8 cellular contexts compared by ENCODE assay signal in genomic region chr12:57754411-57755193, GRCh38. TPM values are rescaled to one million over a fixed set of nuclear protein-coding genes. Genes with fewer than 3 reads are reported as not detected.
A peak's percentile ranks its signal among the peaks of the same experiment; 100 is the strongest.
DNase-seq lines count a peak whose midpoint lies in the region; ATAC-seq, FAIRE-seq and TF ChIP-seq lines count a peak whose summit lies in the region.

MARCHF9 (plus strand) TSS chr12:57755103; CDS start chr12:57755529, 426 bp downstream.

- peak; percentile 68 to 89 (median 84) for DNase-seq in CD4-positive, alpha-beta T cell
- DNase-seq in KBM-7 (peak; percentile 53), RWPE2 (ENCODE audit: low spot score) (peak; percentile 88), glomerular visceral epithelial cell (ENCODE audit: extremely low spot score) (peak; percentile 74), pancreas (peak in 5 of 6 donors; percentile 73 to 83 (median 77)), upper lobe of left lung (peak; percentile 90)
- DNase-seq in activated effector memory CD4-positive, alpha-beta T cell treated with anti-CD3 and anti-CD28 coated beads, Interleukin-2, amount 50 U/mL, for 16 hours, result peak; percentile 94

- 1% methylated on average over 29 to 41 of the region's 41 CpGs for WGBS in pancreas, 2 donors
- WGBS in upper lobe of left lung, 2 donors, result 1 to 2% methylated on average over 11 to 24 of the region's 41 CpGs

- no peak for FAIRE-seq in pancreas (lab: Jason Lieb, UNC)

- no peaks in the 10 kb centered on the region for H3K9me3 ChIP-seq in CD4-positive, alpha-beta T cell (ENCODE audit: control insufficient read depth, low read length)
- H3K9me3 ChIP-seq in RWPE2 (ENCODE audit: severe bottlenecking) (no peaks in the 10 kb centered on the region), pancreas (no peaks in the 10 kb centered on the region), upper lobe of left lung (no peaks in the 10 kb centered on the region)

- no peak for TF ChIP-seq CTCF in CD4-positive, alpha-beta T cell (IDR thresholded peaks at IDR 0.05)
- TF ChIP-seq CTCF in RWPE2 (IDR thresholded peaks at IDR 0.05; ENCODE audit: poor library complexity, severe bottlenecking) (no peak), pancreas (IDR thresholded peaks at IDR 0.05) (no peak), upper lobe of left lung (IDR thresholded peaks at IDR 0.05) (no peak)

- H3K4me3 Mint-ChIP-seq in CD4-positive, alpha-beta T cell, result peak within 1 kb of the TSS; percentile 92

- no peak for TF ChIP-seq EP300 in upper lobe of left lung (IDR thresholded peaks at IDR 0.05)

- intact Hi-C loops in CD4-positive, alpha-beta T cell (cut with DNase I, micrococcal nuclease), result loop anchor here (5.0 kb wide), 4 partner anchors 78 to 277 kb away; partner anchors contain the start of genes ARHGAP9 (in 1 of the 2), CTDSP2 (in 1 of the 2), DDIT3 (in 1 of the 2) and MBD6 (in 1 of the 2)
- intact Hi-C loops in pancreas (cut with DNase I), result no loop called here

- peaks cover 71% of the 10 kb centered on the region for H3K4me1 Mint-ChIP-seq in CD4-positive, alpha-beta T cell (ENCODE audit: low read depth)

- H3K36me3 ChIP-seq in RWPE2 (ENCODE audit: low read depth) (peaks cover 25% of the 10 kb centered on the region), pancreas (peaks cover 0 to 6% (median 0%) of the 10 kb centered on the region in 3 donors), upper lobe of left lung (peaks cover 0 to 24% (median 17%) of the 10 kb centered on the region in 4 donors)

- POLR2A ChIA-PET in CD4-positive, alpha-beta T cell (lab: Charles Lee), result interaction anchor here (0.6 to 4.1 kb wide), 6 partner anchors 9 to 186 kb away, joined by 3 to 28 read pairs (median 6); partner anchors contain the start of genes CTDSP2, EEF1AKMT3, METTL1 and OS9

- no peaks in the 10 kb centered on the region for H3K9me3 Mint-ChIP-seq in CD4-positive, alpha-beta T cell

- H3K4me1 ChIP-seq in RWPE2 (ENCODE audit: insufficient read depth, poor library complexity, severe bottlenecking) (peaks cover 8% of the 10 kb centered on the region), pancreas (peaks cover 0 to 15% (median 14%) of the 10 kb centered on the region in 3 donors), upper lobe of left lung (peaks cover 22 to 56% (median 48%) of the 10 kb centered on the region in 4 donors)

- peak within 1 kb of the TSS; percentile 78 for H3K4me3 ChIP-seq in RWPE2 (ENCODE audit: severe bottlenecking)
- peak within 1 kb of the TSS; percentile 57 to 75 (median 64) for H3K4me3 ChIP-seq in pancreas
- peak within 1 kb of the TSS; percentile 53 to 90 (median 86) for H3K4me3 ChIP-seq in upper lobe of left lung

- ATAC-seq in CD4-positive, alpha-beta T cell (ENCODE audit: poor library complexity), result peak; percentile 52
- ATAC-seq in GM21390 (IDR thresholded peaks at IDR 0.05; ENCODE audit: unreplicated experiment) (peak; percentile 37), RWPE2 (ENCODE audit: low read depth) (peak; percentile 61), pancreas (peak; percentile 10 to 41 (median 34)), upper lobe of left lung (ENCODE audit: low FRiP score in 2 of 2) (peak in 1 of 2 donors; percentile 64)

- peak in 1 of 4 donors; percentile 29 for TF ChIP-seq POLR2A in upper lobe of left lung (IDR thresholded peaks at IDR 0.05)

- in situ Hi-C loops in KBM-7 (cut with MboI; ENCODE audit: low pct_unique_long_range_greater_than_20kb, low sequenced_read_pairs), result no loop called here

- H3K27ac ChIP-seq in CD4-positive, alpha-beta T cell (ENCODE audit: low read depth, low read length), result peak within 1 kb of the TSS; percentile 75
- peak within 1 kb of the TSS; percentile 65 for H3K27ac ChIP-seq in RWPE2 (ENCODE audit: poor library complexity, severe bottlenecking)
- peak within 1 kb of the TSS; percentile 42 to 63 (median 50) for H3K27ac ChIP-seq in pancreas
- peak within 1 kb of the TSS; percentile 81 to 91 (median 82) for H3K27ac ChIP-seq in upper lobe of left lung

- H3K36me3 Mint-ChIP-seq in CD4-positive, alpha-beta T cell (ENCODE audit: low read depth), result peaks cover 52% of the 10 kb centered on the region

- no peaks in the 10 kb centered on the region for H3K27me3 ChIP-seq in CD4-positive, alpha-beta T cell (ENCODE audit: control insufficient read depth, insufficient read depth, low read length)
- H3K27me3 ChIP-seq in RWPE2 (ENCODE audit: insufficient read depth, poor library complexity, severe bottlenecking) (no peaks in the 10 kb centered on the region), pancreas (no peaks in the 10 kb centered on the region), upper lobe of left lung (no peaks in the 10 kb centered on the region)

- CTCF ChIA-PET in CD4-positive, alpha-beta T cell (lab: Charles Lee), result interaction anchor here (2.4 to 2.5 kb wide), 2 partner anchors 13 to 28 kb away, joined by 12 to 20 read pairs; partner anchors contain the start of gene TSFM

- H3K27ac Mint-ChIP-seq in CD4-positive, alpha-beta T cell, result peak within 1 kb of the TSS; percentile 93

- H3K27me3 Mint-ChIP-seq in CD4-positive, alpha-beta T cell, result no peaks in the 10 kb centered on the region

RNA-seq across cellular contexts. Expression of gene MARCHF9, which starts in this region (rescaled TPM):
- 10 to 100 TPM; 39.9 to 40.8 TPM for total RNA-seq in CD4-positive, alpha-beta T cell
- total RNA-seq in pancreas, result 10 to 100 TPM in 1 of 6 donors, 1 to 10 TPM in 5; 6.7 to 11.3 (median 7.6) TPM
- polyA plus RNA-seq in pancreas, result 10 to 100 TPM; 17.2 to 32.5 TPM
- total RNA-seq in upper lobe of left lung, result 10 to 100 TPM; 15.4 to 36.7 (median 21.3) TPM

Comparison
In these comparisons a context has a peak if more than half of its experiments do, and no peak if none do; other contexts are left out.
1. intact Hi-C loops: an anchor here in CD4-positive, alpha-beta T cell (5.0 kb wide); none called in pancreas.